ENCODE assay signal across 8 cellular contexts in the genomic region with DNA sequence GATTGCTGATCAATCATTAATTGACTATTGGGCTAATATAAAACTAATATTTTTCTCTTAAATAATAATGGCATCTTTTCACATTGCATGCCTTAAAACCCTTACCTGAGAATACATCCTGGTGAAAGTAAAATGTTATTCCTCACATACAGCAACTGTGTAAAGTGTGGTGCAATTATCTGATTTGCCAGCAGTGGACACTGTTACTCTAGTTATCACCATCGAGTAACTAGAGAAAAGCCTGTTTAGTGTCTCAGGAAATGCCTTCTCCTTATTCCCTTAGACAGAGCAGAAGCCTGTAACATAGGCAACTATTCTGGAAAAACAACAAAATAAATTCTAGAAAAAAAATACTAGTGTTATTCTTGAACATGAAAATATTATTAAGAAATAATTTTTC.
DNase-seq lines count a peak whose midpoint lies in the region; ATAC-seq and TF ChIP-seq lines count a peak whose summit lies in the region.

No MANE protein-coding gene starts in this region.

- H3K9me2 ChIP-seq in DOHH2 (replicated peaks; ENCODE audit: control insufficient read depth, low read length) = no peaks in the 10 kb centered on the region
- H3K9me2 ChIP-seq in GM23338 (ENCODE audit: insufficient read depth) = no peaks in the 10 kb centered on the region

- WGBS in spleen, 5 donors = 0 to 3% (median 0%) methylated on average over 1 of the region's 1 CpG

- DNase-seq in GM23338 (ENCODE audit: low spot score) (peak; percentile 76), NCI-H1105 treated with DMSO at 0.1 percent for 48 hours (lab: John Stamatoyannopoulos, UW) (peak; percentile 75), adipocyte (ENCODE audit: low read depth) (peak; percentile 52), inferior parietal cortex (ENCODE audit: extremely low spot score) (peak; percentile 78), uterus (peak in 1 of 2 donors; percentile 30), spleen (no peak)
- no peak for DNase-seq in naive thymus-derived CD4-positive, alpha-beta T cell

- H3K9me3 ChIP-seq in DOHH2 (ENCODE audit: control insufficient read depth, insufficient read depth, low read length) = no peaks in the 10 kb centered on the region
- no peaks in the 10 kb centered on the region for H3K9me3 ChIP-seq in adipocyte (ENCODE audit: control insufficient read depth, low read length)
- no peaks in the 10 kb centered on the region for H3K9me3 ChIP-seq in uterus
- no peaks in the 10 kb centered on the region for H3K9me3 ChIP-seq in naive thymus-derived CD4-positive, alpha-beta T cell (ENCODE audit: control insufficient read depth in 2 of 3, low read length in 3 of 3)
- no peaks in the 10 kb centered on the region for H3K9me3 ChIP-seq in spleen

- no peaks in the 10 kb centered on the region; the same call in 2 of the 3 replicates for H3K9me3 Mint-ChIP-seq in GM23338
- peaks cover 0 to 5% (median 0%) of the 10 kb centered on the region in 11 donors for H3K9me3 Mint-ChIP-seq in naive thymus-derived CD4-positive, alpha-beta T cell

- H3K4me3 Mint-ChIP-seq in GM23338 = no peak overlapping the region
- H3K4me3 Mint-ChIP-seq in naive thymus-derived CD4-positive, alpha-beta T cell = no peak overlapping the region

- POLR2A ChIA-PET in naive thymus-derived CD4-positive, alpha-beta T cell (lab: Charles Lee) = no interaction called here

- H3K36me3 Mint-ChIP-seq in GM23338 (ENCODE audit: low read depth) = no peaks in the 10 kb centered on the region
- H3K36me3 Mint-ChIP-seq in naive thymus-derived CD4-positive, alpha-beta T cell = no peaks in the 10 kb centered on the region

- H3K36me3 ChIP-seq in DOHH2 (ENCODE audit: control insufficient read depth, low read length) = no peaks in the 10 kb centered on the region
- H3K36me3 ChIP-seq in GM23338 (ENCODE audit: insufficient read depth) = no peaks in the 10 kb centered on the region
- no peaks in the 10 kb centered on the region for H3K36me3 ChIP-seq in adipocyte (ENCODE audit: control insufficient read depth, insufficient read depth, low read length, severe bottlenecking)
- no peaks in the 10 kb centered on the region for H3K36me3 ChIP-seq in uterus
- H3K36me3 ChIP-seq in naive thymus-derived CD4-positive, alpha-beta T cell (ENCODE audit: control insufficient read depth in 2 of 3, insufficient read depth in 3 of 3, low read length in 3 of 3) = no peaks in the 10 kb centered on the region
- no peaks in the 10 kb centered on the region for H3K36me3 ChIP-seq in spleen

- no peaks in the 10 kb centered on the region for H3F3A ChIP-seq in DOHH2 (ENCODE audit: control insufficient read depth, insufficient read depth)
- H3F3A ChIP-seq in GM23338 (replicated peaks; ENCODE audit: low read depth) = no peaks in the 10 kb centered on the region

- H3K4me2 ChIP-seq in DOHH2 (ENCODE audit: low read length) (no peak overlapping the region), GM23338 (no peak overlapping the region)

- no peaks in the 10 kb centered on the region for H3K4me1 Mint-ChIP-seq in GM23338
- no peaks in the 10 kb centered on the region for H3K4me1 Mint-ChIP-seq in naive thymus-derived CD4-positive, alpha-beta T cell

- H4K20me1 ChIP-seq in DOHH2 (ENCODE audit: control insufficient read depth, insufficient read depth, low read depth, low read length) (no peaks in the 10 kb centered on the region), GM23338 (replicated peaks; ENCODE audit: insufficient read depth) (no peaks in the 10 kb centered on the region)

- TF ChIP-seq POLR2A in uterus (IDR thresholded peaks at IDR 0.05) = no peak
- TF ChIP-seq POLR2A in spleen (IDR thresholded peaks at IDR 0.05) = no peak

- no peak overlapping the region for H3K4me3 ChIP-seq in DOHH2 (ENCODE audit: low read length)
- no peak overlapping the region for H3K4me3 ChIP-seq in GM23338
- no peak overlapping the region for H3K4me3 ChIP-seq in adipocyte (ENCODE audit: low read length)
- H3K4me3 ChIP-seq in uterus = no peak overlapping the region
- H3K4me3 ChIP-seq in naive thymus-derived CD4-positive, alpha-beta T cell (ENCODE audit: low read length) = no peak overlapping the region
- no peak overlapping the region for H3K4me3 ChIP-seq in spleen

- CTCF ChIA-PET in naive thymus-derived CD4-positive, alpha-beta T cell (lab: Charles Lee) = no interaction called here

- intact Hi-C loops in uterus (cut with DNase I; ENCODE audit: low total_unique reads) (no loop called here), spleen (cut with DNase I; ENCODE audit: low total_unique reads) (no loop called here)
- intact Hi-C loops in naive thymus-derived CD4-positive, alpha-beta T cell (cut with micrococcal nuclease) = loop anchor here (5.0 to 10.0 kb wide), 2 partner anchors 613 to 615 kb away; no protein-coding TSS in a partner anchor

- no peak overlapping the region for H2AFZ ChIP-seq in GM23338

- H3K27ac ChIP-seq in DOHH2 (ENCODE audit: low read depth, low read length) (no peak overlapping the region), GM23338 (ENCODE audit: low read depth) (no peak overlapping the region), uterus (no peak overlapping the region), spleen (no peak overlapping the region)
- H3K27ac ChIP-seq in naive thymus-derived CD4-positive, alpha-beta T cell (ENCODE audit: low read depth, low read length) = no peak overlapping the region

- peaks cover 2% of the 10 kb centered on the region for H3K27me3 Mint-ChIP-seq in GM23338 (ENCODE audit: insufficient read depth, low read depth, poor library complexity)
- H3K27me3 Mint-ChIP-seq in naive thymus-derived CD4-positive, alpha-beta T cell = peaks cover 2 to 36% (median 19%) of the 10 kb centered on the region in 5 donors

- TF ChIP-seq CTCF in DOHH2 (IDR thresholded peaks at IDR 0.05; ENCODE audit: low read depth, low read length, poor library complexity, severe bottlenecking) = peak; percentile 49
- TF ChIP-seq CTCF in GM23338 (conservative IDR thresholded peaks at IDR 0.05; ENCODE audit: low read depth in 2 of 2) = peak; percentile 79 to 93
- peak; percentile 65 to 77 (median 73) for TF ChIP-seq CTCF in uterus (IDR thresholded peaks at IDR 0.05)
- peak in 4 of 11 experiments; percentile 12 to 35 (median 24) for TF ChIP-seq CTCF in spleen (IDR thresholded peaks at IDR 0.05 in 8 of 11, conservative IDR thresholded peaks at IDR 0.05 in 3 of 11)

- H3K9ac ChIP-seq in adipocyte (ENCODE audit: low read length) = no peak overlapping the region

- H3K4me1 ChIP-seq in DOHH2 (ENCODE audit: control insufficient read depth, low read length) = no peaks in the 10 kb centered on the region
- peaks cover 3% of the 10 kb centered on the region; the same call in 1 of the 2 replicates for H3K4me1 ChIP-seq in GM23338 (ENCODE audit: insufficient read depth)
- peaks cover 16% of the 10 kb centered on the region for H3K4me1 ChIP-seq in adipocyte (ENCODE audit: control insufficient read depth, insufficient read depth, low read length)
- no peaks in the 10 kb centered on the region for H3K4me1 ChIP-seq in uterus
- no peaks in the 10 kb centered on the region for H3K4me1 ChIP-seq in naive thymus-derived CD4-positive, alpha-beta T cell (ENCODE audit: control insufficient read depth in 2 of 2, insufficient read depth in 2 of 2, low read length in 2 of 2)
- H3K4me1 ChIP-seq in spleen = no peaks in the 10 kb centered on the region

- no peaks in the 10 kb centered on the region for H3K79me2 ChIP-seq in DOHH2 (ENCODE audit: control insufficient read depth, low read length)
- H3K79me2 ChIP-seq in GM23338 (replicated peaks; ENCODE audit: insufficient read depth) = no peaks in the 10 kb centered on the region

- peak; percentile 89 for ATAC-seq in GM23338
- no peak for ATAC-seq in naive thymus-derived CD4-positive, alpha-beta T cell

- H3K27me3 ChIP-seq in DOHH2 (ENCODE audit: control insufficient read depth, low read length) (no peaks in the 10 kb centered on the region), GM23338 (ENCODE audit: insufficient read depth) (no peaks in the 10 kb centered on the region), adipocyte (replicated peaks; ENCODE audit: control insufficient read depth, insufficient read depth, low read length) (no peaks in the 10 kb centered on the region), uterus (no peaks in the 10 kb centered on the region), spleen (replicated peaks in 1 of 7) (no peaks in the 10 kb centered on the region)
- H3K27me3 ChIP-seq in naive thymus-derived CD4-positive, alpha-beta T cell (ENCODE audit: control insufficient read depth in 2 of 2, insufficient read depth in 2 of 2, low read length in 2 of 2) = no peaks in the 10 kb centered on the region

- H3K27ac Mint-ChIP-seq in GM23338 = no peak overlapping the region
- H3K27ac Mint-ChIP-seq in naive thymus-derived CD4-positive, alpha-beta T cell = no peak overlapping the region

TF ChIP-seq in GM23338, 12 proteins besides CTCF, POLR2A, EP300 and RAD21:
- TF ChIP-seq STAT1 (IDR thresholded peaks at IDR 0.05; ENCODE audit: unreplicated experiment) (no peak), CREB1 (CRISPR knock-in tag; IDR thresholded peaks at IDR 0.05; ENCODE audit: low read depth) (no peak), EZH2 (IDR thresholded peaks at IDR 0.05; ENCODE audit: low read depth, unreplicated experiment) (no peak), EZH2phosphoT487 (IDR thresholded peaks at IDR 0.05; ENCODE audit: unreplicated experiment) (no peak), JUNB (IDR thresholded peaks at IDR 0.05; ENCODE audit: unreplicated experiment) (no peak)
- TF ChIP-seq, protein P1, sequence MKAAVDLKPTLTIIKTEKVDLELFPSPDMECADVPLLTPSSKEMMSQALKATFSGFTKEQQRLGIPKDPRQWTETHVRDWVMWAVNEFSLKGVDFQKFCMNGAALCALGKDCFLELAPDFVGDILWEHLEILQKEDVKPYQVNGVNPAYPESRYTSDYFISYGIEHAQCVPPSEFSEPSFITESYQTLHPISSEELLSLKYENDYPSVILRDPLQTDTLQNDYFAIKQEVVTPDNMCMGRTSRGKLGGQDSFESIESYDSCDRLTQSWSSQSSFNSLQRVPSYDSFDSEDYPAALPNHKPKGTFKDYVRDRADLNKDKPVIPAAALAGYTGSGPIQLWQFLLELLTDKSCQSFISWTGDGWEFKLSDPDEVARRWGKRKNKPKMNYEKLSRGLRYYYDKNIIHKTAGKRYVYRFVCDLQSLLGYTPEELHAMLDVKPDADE (IDR thresholded peaks at IDR 0.05) = no peak

Comparison
In these comparisons a context has a peak if more than half of its experiments do, and no peak if none do; other contexts are left out.
1. DNase-seq: peak in GM23338 (single experiment), NCI-H1105 treated with DMSO at 0.1 percent for 48 hours (single experiment), adipocyte (single experiment) and inferior parietal cortex (single experiment); none in naive thymus-derived CD4-positive, alpha-beta T cell (0 of 9) and spleen (single experiment).
2. intact Hi-C loops: an anchor here in naive thymus-derived CD4-positive, alpha-beta T cell (5.0 to 10.0 kb wide); none called in uterus and spleen.